11 cellular contexts compared by ENCODE assay signal in the genomic region with DNA sequence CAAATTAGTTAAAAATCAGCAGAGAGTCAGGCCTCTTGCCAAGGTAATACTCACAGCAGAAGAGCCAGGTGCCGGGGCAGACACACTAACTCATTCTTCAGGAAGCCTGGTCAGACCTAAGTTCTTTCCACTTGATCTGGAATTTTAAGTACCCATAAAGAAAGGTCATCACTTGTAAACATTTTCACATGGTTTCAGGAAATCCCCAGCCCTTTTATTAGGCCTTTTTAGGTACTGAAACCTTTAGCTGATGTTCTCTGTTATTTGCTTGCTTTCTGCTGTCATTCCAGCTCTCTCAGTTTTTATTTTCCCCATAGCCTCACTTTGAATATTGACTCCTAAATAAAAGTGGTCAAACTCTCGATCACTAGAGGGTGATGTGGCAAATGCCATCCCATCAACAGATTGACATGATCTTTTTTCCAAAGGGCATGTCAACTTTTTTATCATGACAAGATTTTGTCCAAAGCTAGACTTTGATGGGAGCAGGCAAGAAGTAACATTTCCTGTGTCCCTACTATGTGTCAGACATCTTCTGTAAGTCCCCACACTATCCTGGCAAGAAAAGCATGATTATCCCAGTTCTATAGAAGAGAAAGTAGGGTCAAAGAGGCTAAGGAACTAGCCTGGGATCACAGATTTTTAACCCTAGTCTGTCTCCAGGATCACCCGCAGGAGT. TPM values are rescaled to one million over a fixed set of nuclear protein-coding genes. Genes with fewer than 3 reads are reported as not detected.
DNase-seq lines count a peak whose midpoint lies in the region; ATAC-seq lines count a peak whose summit lies in the region.
"Had no signal": no experiment of that assay in that cellular context is flagged by ENCODE, and none has a peak within 500 bp of the region (broad histone marks: within the 10 kb centered on the region; RNA-seq: fewer than 3 reads in every experiment).

No MANE protein-coding gene starts in this region.

- no peaks in the 10 kb centered on the region for H3K27me3 Mint-ChIP-seq in CD4-positive, alpha-beta memory T cell
- no peaks in the 10 kb centered on the region for H3K27me3 Mint-ChIP-seq in naive B cell
- peaks cover 0 to 4% (median 0%) of the 10 kb centered on the region in 3 donors for H3K27me3 Mint-ChIP-seq in immature natural killer cell (ENCODE audit: low read depth in 3 of 3)

- peak overlapping the region; percentile 87 to 99 (median 98) for H3K27ac Mint-ChIP-seq in CD4-positive, alpha-beta memory T cell
- H3K27ac Mint-ChIP-seq in naive B cell, result peak overlapping the region; percentile 8 to 97 (median 94)
- peak overlapping the region in 1 of 6 donors; percentile 44 for H3K27ac Mint-ChIP-seq in immature natural killer cell

- no peaks in the 10 kb centered on the region for H3K9me3 Mint-ChIP-seq in CD4-positive, alpha-beta memory T cell
- no peaks in the 10 kb centered on the region for H3K9me3 Mint-ChIP-seq in naive B cell
- no peaks in the 10 kb centered on the region for H3K9me3 Mint-ChIP-seq in immature natural killer cell

- peaks cover 81% of the 10 kb centered on the region for H3K4me1 ChIP-seq in CD4-positive, alpha-beta memory T cell (ENCODE audit: insufficient read depth, low read length)

- peaks cover 38% of the 10 kb centered on the region for H3K36me3 ChIP-seq in CD4-positive, alpha-beta memory T cell (ENCODE audit: insufficient read depth, low read length)

- H3K4me3 Mint-ChIP-seq in CD4-positive, alpha-beta memory T cell, result peak overlapping the region in 7 of 8 donors; percentile 73 to 88 (median 83)
- H3K4me3 Mint-ChIP-seq in naive B cell (peak overlapping the region in 7 of 8 donors; percentile 46 to 82 (median 66)), immature natural killer cell (no peak overlapping the region)

- DNase-seq in CD4-positive, alpha-beta memory T cell, result no peak
- DNase-seq in HK-2 (ENCODE audit: unreplicated experiment) (peak; percentile 49), astrocyte of the hippocampus (ENCODE audit: low read depth, low spot score) (peak; percentile 28), naive B cell (no peak), immature natural killer cell (no peak), NCI-H1105 (lab: John Stamatoyannopoulos, UW) (no peak), Kasumi-1 (lab: John Stamatoyannopoulos, UW) (no peak)
- DNase-seq: GF-D8, NCI-H226, posterior cingulate gyrus had no signal

- H3K9me3 ChIP-seq in CD4-positive, alpha-beta memory T cell (ENCODE audit: control insufficient read depth in 1 of 2, low read length in 2 of 2), result no peaks in the 10 kb centered on the region

- POLR2A ChIA-PET in CD4-positive, alpha-beta memory T cell (lab: Charles Lee; ENCODE audit: partially characterized antibody), result interaction anchor here (0.7 to 14.6 kb wide), 10 partner anchors 8 to 270 kb away, joined by 3 to 245 read pairs (median 4); partner anchors contain the start of genes SART3 and SELPLG

- H3K27ac ChIP-seq in CD4-positive, alpha-beta memory T cell (ENCODE audit: low read depth, low read length), result peak overlapping the region; percentile 52

- peak overlapping the region in 1 of 2 donors; percentile 11 for H3K4me3 ChIP-seq in CD4-positive, alpha-beta memory T cell (ENCODE audit: low read length in 2 of 2)

- peak in 1 of 2 donors; percentile 18 for ATAC-seq in naive B cell (ENCODE audit: low read depth in 2 of 2)
- ATAC-seq in HG02678 (IDR thresholded peaks at IDR 0.05; ENCODE audit: unreplicated experiment), result no peak

- intact Hi-C loops in CD4-positive, alpha-beta memory T cell (cut with micrococcal nuclease), result loop anchor here (1.0 to 10.0 kb wide), 2 partner anchors 50 to 587 kb away; no protein-coding TSS in a partner anchor

- no peaks in the 10 kb centered on the region for H3K27me3 ChIP-seq in CD4-positive, alpha-beta memory T cell (ENCODE audit: insufficient read depth, low read length)

- peaks cover 43 to 59% of the 10 kb centered on the region in 2 donors for H3K36me3 Mint-ChIP-seq in CD4-positive, alpha-beta memory T cell
- H3K36me3 Mint-ChIP-seq in naive B cell (peaks cover 9 to 25% of the 10 kb centered on the region in 2 donors), immature natural killer cell (peaks cover 7 to 49% (median 34%) of the 10 kb centered on the region in 3 donors)

- CTCF ChIA-PET in CD4-positive, alpha-beta memory T cell (lab: Charles Lee; ENCODE audit: partially characterized antibody), result interaction anchor here (0.8 to 17.1 kb wide), 9 partner anchors 9 to 485 kb away, joined by 3 to 339 read pairs (median 8); no protein-coding TSS in a partner anchor

- H3K4me1 Mint-ChIP-seq in CD4-positive, alpha-beta memory T cell, result peaks cover 43 to 88% (median 67%) of the 10 kb centered on the region in 4 donors
- H3K4me1 Mint-ChIP-seq in naive B cell (peaks cover 38 to 81% (median 39%) of the 10 kb centered on the region in 3 donors), immature natural killer cell (peaks cover 9 to 12% of the 10 kb centered on the region in 2 donors)

RNA-seq across cellular contexts. Expression of gene ISCU, which starts 5.7 kb away (rescaled TPM):
- total RNA-seq in CD4-positive, alpha-beta memory T cell, result 100 to 1,000 TPM; 182 to 195 TPM
- polyA plus RNA-seq in CD4-positive, alpha-beta memory T cell, result 100 to 1,000 TPM; 267 to 316 TPM
- polyA plus RNA-seq in naive B cell (ENCODE audit: low read depth in 6 of 6), result 100 to 1,000 TPM; 316 to 418 (median 365) TPM
- polyA plus RNA-seq in immature natural killer cell, result 100 to 1,000 TPM; 159 to 211 (median 178) TPM

RNA-seq across cellular contexts. Expression of gene SART3, which starts 7.1 kb away (rescaled TPM):
- total RNA-seq in CD4-positive, alpha-beta memory T cell, result 100 to 1,000 TPM; 101 to 112 TPM
- 10 to 100 TPM; 25.9 to 52.5 TPM for polyA plus RNA-seq in CD4-positive, alpha-beta memory T cell
- polyA plus RNA-seq in naive B cell (ENCODE audit: low read depth in 6 of 6) (10 to 100 TPM; 24.7 to 57.9 (median 36.4) TPM), immature natural killer cell (10 to 100 TPM; 21.5 to 51.1 (median 30.5) TPM)

RNA-seq across cellular contexts. Expression of gene TMEM119, which starts 29.8 kb away (rescaled TPM):
- under 1 TPM; 0.30 to 0.58 TPM for total RNA-seq in CD4-positive, alpha-beta memory T cell
- polyA plus RNA-seq in CD4-positive, alpha-beta memory T cell, result under 1 TPM in 1 of 2 donors, not detected in 1; 0.42 TPM
- polyA plus RNA-seq in naive B cell (ENCODE audit: low read depth in 6 of 6) (not detected), immature natural killer cell (under 1 TPM in 1 of 3 donors, not detected in 2; 0.47 TPM)

RNA-seq across cellular contexts. Expression of gene FICD, which starts 53.0 kb away (rescaled TPM):
- total RNA-seq in CD4-positive, alpha-beta memory T cell, result 10 to 100 TPM; 10.6 to 12.3 TPM
- polyA plus RNA-seq in CD4-positive, alpha-beta memory T cell, result 1 to 10 TPM; 2.3 to 3.9 TPM
- polyA plus RNA-seq in naive B cell (ENCODE audit: low read depth in 6 of 6), result 1 to 10 TPM; 1.6 to 4.9 (median 3.1) TPM
- 1 to 10 TPM; 1.3 to 6.7 (median 2.3) TPM for polyA plus RNA-seq in immature natural killer cell

Comparison
In these comparisons a context has a peak if more than half of its experiments do, and no peak if none do; other contexts are left out.
1. DNase-seq: peak in HK-2 (single experiment) and astrocyte of the hippocampus (single experiment); none in CD4-positive, alpha-beta memory T cell (0 of 5), naive B cell (single experiment), immature natural killer cell (0 of 3), NCI-H1105 (single experiment) and Kasumi-1 (0 of 2).
2. H3K4me3 Mint-ChIP-seq: peak in CD4-positive, alpha-beta memory T cell (7 of 8) and naive B cell (7 of 8); none in immature natural killer cell (0 of 5).